ENCODE assay signal across 25 cellular contexts in genomic region chr3:72408983-72409779, GRCh38. TPM values are rescaled to one million over a fixed set of nuclear protein-coding genes. Genes with fewer than 3 reads are reported as not detected.
DNase-seq lines count a peak whose midpoint lies in the region; ATAC-seq and TF ChIP-seq lines count a peak whose summit lies in the region.
"Had no signal": no experiment of that assay in that cellular context is flagged by ENCODE, and none has a peak within 500 bp of the region (broad histone marks: within the 10 kb centered on the region; RNA-seq: fewer than 3 reads in every experiment).

No MANE protein-coding gene starts in this region.

- no peaks in the 10 kb centered on the region for H3K9me3 ChIP-seq in T-helper 17 cell (ENCODE audit: control insufficient read depth, low read length, poor library complexity, severe bottlenecking)
- no peaks in the 10 kb centered on the region for H3K9me3 ChIP-seq in spleen
- H3K9me3 ChIP-seq: heart left ventricle, testis, uterus had no signal

- TF ChIP-seq CTCF in spleen (IDR thresholded peaks at IDR 0.05 in 8 of 11, conservative IDR thresholded peaks at IDR 0.05 in 3 of 11) = no peak

- H3K36me3 Mint-ChIP-seq in activated T-cell treated with anti-CD3 and anti-CD28 coated beads, Interleukin-2, amount 50 U/mL, for 4 hours (ENCODE audit: insufficient read depth) = peaks cover 8% of the 10 kb centered on the region
- no peaks in the 10 kb centered on the region for H3K36me3 Mint-ChIP-seq in T-helper 17 cell (ENCODE audit: low read depth)
- peaks cover 10% of the 10 kb centered on the region for H3K36me3 Mint-ChIP-seq in dendritic cell treated with granulocyte-macrophage colony-stimulating factor and Interleukin-4, amounts not matched to agents 40 ng/mL and 50 ng/mL, for 4 days (ENCODE audit: low read depth)
- peaks cover 3% of the 10 kb centered on the region for H3K36me3 Mint-ChIP-seq in stimulated activated naive CD8-positive, alpha-beta T cell treated with anti-CD3 and anti-CD28 coated beads, Interleukin-15, Interleukin-2, amounts not matched to agents 100 ng/mL and 50 ng/mL, for 24 hours (ENCODE audit: low read depth)

- no peak overlapping the region for H3K4me3 Mint-ChIP-seq in activated T-cell treated with anti-CD3 and anti-CD28 coated beads, Interleukin-2, amount 50 U/mL, for 4 hours
- H3K4me3 Mint-ChIP-seq in T-helper 17 cell = no peak overlapping the region
- H3K4me3 Mint-ChIP-seq in dendritic cell treated with granulocyte-macrophage colony-stimulating factor and Interleukin-4, amounts not matched to agents 40 ng/mL and 50 ng/mL, for 4 days = no peak overlapping the region
- H3K4me3 Mint-ChIP-seq in stimulated activated naive CD8-positive, alpha-beta T cell treated with anti-CD3 and anti-CD28 coated beads, Interleukin-15, Interleukin-2, amounts not matched to agents 100 ng/mL and 50 ng/mL, for 24 hours = no peak overlapping the region
- H3K4me3 Mint-ChIP-seq: H9; T-helper 1 cell treated with Interleukin-12 subunit alpha and Interleukin-12 subunit beta and Interleukin-4 antibody, amounts not matched to agents 30 μg/mL and 1 μg/mL, for 36 hours had no signal

- TF ChIP-seq POLR2A in spleen (IDR thresholded peaks at IDR 0.05) = no peak

- H3K27me3 Mint-ChIP-seq in activated T-cell treated with anti-CD3 and anti-CD28 coated beads, Interleukin-2, amount 50 U/mL, for 4 hours (ENCODE audit: low read depth) = no peaks in the 10 kb centered on the region
- no peaks in the 10 kb centered on the region for H3K27me3 Mint-ChIP-seq in T-helper 17 cell
- H3K27me3 Mint-ChIP-seq in dendritic cell treated with granulocyte-macrophage colony-stimulating factor and Interleukin-4, amounts not matched to agents 40 ng/mL and 50 ng/mL, for 4 days = no peaks in the 10 kb centered on the region
- H3K27me3 Mint-ChIP-seq in stimulated activated naive CD8-positive, alpha-beta T cell treated with anti-CD3 and anti-CD28 coated beads, Interleukin-15, Interleukin-2, amounts not matched to agents 100 ng/mL and 50 ng/mL, for 24 hours = no peaks in the 10 kb centered on the region

- 73 to 85% (median 79%) methylated on average over 5 of the region's 5 CpGs for WGBS in spleen, 5 donors

- no peaks in the 10 kb centered on the region for H3K27me3 ChIP-seq in spleen (replicated peaks in 1 of 7)
- H3K27me3 ChIP-seq: heart left ventricle, testis, uterus had no signal

- peaks cover 86% of the 10 kb centered on the region for H3K4me1 Mint-ChIP-seq in activated T-cell treated with anti-CD3 and anti-CD28 coated beads, Interleukin-2, amount 50 U/mL, for 4 hours (ENCODE audit: low read depth)
- peaks cover 62% of the 10 kb centered on the region for H3K4me1 Mint-ChIP-seq in T-helper 17 cell
- H3K4me1 Mint-ChIP-seq in dendritic cell treated with granulocyte-macrophage colony-stimulating factor and Interleukin-4, amounts not matched to agents 40 ng/mL and 50 ng/mL, for 4 days (ENCODE audit: low read depth) = peaks cover 83% of the 10 kb centered on the region
- H3K4me1 Mint-ChIP-seq in stimulated activated naive CD8-positive, alpha-beta T cell treated with anti-CD3 and anti-CD28 coated beads, Interleukin-15, Interleukin-2, amounts not matched to agents 100 ng/mL and 50 ng/mL, for 24 hours (ENCODE audit: low read depth) = peaks cover 99% of the 10 kb centered on the region

- no peaks in the 10 kb centered on the region for H3K36me3 ChIP-seq in spleen
- H3K36me3 ChIP-seq: heart left ventricle, uterus had no signal

- peak; percentile 76 to 78 for ATAC-seq in activated T-cell treated with anti-CD3 and anti-CD28 coated beads, Interleukin-2, amount 50 U/mL, for 4 hours
- no peak for ATAC-seq in T-helper 17 cell
- ATAC-seq in GM18870 (IDR thresholded peaks at IDR 0.05; ENCODE audit: unreplicated experiment) = no peak
- ATAC-seq in GM21576 (IDR thresholded peaks at IDR 0.05; ENCODE audit: unreplicated experiment) = no peak
- ATAC-seq: heart left ventricle had no signal

- H3K4me3 ChIP-seq in spleen = no peak overlapping the region
- H3K4me3 ChIP-seq: heart left ventricle, testis, uterus had no signal

- intact Hi-C loops in dendritic cell treated with granulocyte-macrophage colony-stimulating factor and Interleukin-4, amounts not matched to agents 40 ng/mL and 50 ng/mL, for 4 days (cut with micrococcal nuclease) = no loop called here
- intact Hi-C loops in spleen (cut with DNase I; ENCODE audit: low total_unique reads) = no loop called here

- no peak for DNase-seq in activated T-cell treated with anti-CD3 and anti-CD28 coated beads, Interleukin-2, amount 50 U/mL, for 4 hours
- DNase-seq in activated T-cell treated with anti-CD3 and anti-CD28 coated beads, Interleukin-2, amount 50 U/mL, for 1 hour = no peak
- no peak for DNase-seq in T-helper 17 cell
- DNase-seq in spleen = no peak
- DNase-seq: ACHN; activated CD4-positive, alpha-beta T cell treated with anti-CD3 and anti-CD28 coated beads, Interleukin-2, amount 50 U/mL, for 48 hours; DMS79; GF-D8; H9; heart left ventricle; mammary epithelial cell; NCI-H1092 treated with DMSO at 0.1 percent for 48 hours; NCI-H1930; NCI-H748 treated with DMSO at 0.1 percent for 48 hours; nucleus accumbens; RPMI8226; stimulated activated CD4-positive, alpha-beta T cell treated with anti-CD3 and anti-CD28 coated beads, Interleukin-2, amount 100 ng/mL, for 24 hours; testis; uterus had no signal

- peak overlapping the region; percentile 54 for H3K27ac Mint-ChIP-seq in T-helper 17 cell
- peak overlapping the region; percentile 23 for H3K27ac Mint-ChIP-seq in dendritic cell treated with granulocyte-macrophage colony-stimulating factor and Interleukin-4, amounts not matched to agents 40 ng/mL and 50 ng/mL, for 4 days
- peak overlapping the region; percentile 36 for H3K27ac Mint-ChIP-seq in stimulated activated naive CD8-positive, alpha-beta T cell treated with anti-CD3 and anti-CD28 coated beads, Interleukin-15, Interleukin-2, amounts not matched to agents 100 ng/mL and 50 ng/mL, for 24 hours
- H3K27ac Mint-ChIP-seq: T-helper 1 cell treated with Interleukin-12 subunit alpha and Interleukin-12 subunit beta and Interleukin-4 antibody, amounts not matched to agents 30 μg/mL and 1 μg/mL, for 36 hours had no signal

- H3K4me1 ChIP-seq in spleen = peaks cover 12 to 100% (median 86%) of the 10 kb centered on the region in 6 donors

- no peaks in the 10 kb centered on the region for H3K9me3 Mint-ChIP-seq in activated T-cell treated with anti-CD3 and anti-CD28 coated beads, Interleukin-2, amount 50 U/mL, for 4 hours
- no peaks in the 10 kb centered on the region for H3K9me3 Mint-ChIP-seq in dendritic cell treated with granulocyte-macrophage colony-stimulating factor and Interleukin-4, amounts not matched to agents 40 ng/mL and 50 ng/mL, for 4 days
- no peaks in the 10 kb centered on the region for H3K9me3 Mint-ChIP-seq in stimulated activated naive CD8-positive, alpha-beta T cell treated with anti-CD3 and anti-CD28 coated beads, Interleukin-15, Interleukin-2, amounts not matched to agents 100 ng/mL and 50 ng/mL, for 24 hours
- H3K9me3 Mint-ChIP-seq: H9; T-helper 1 cell treated with Interleukin-12 subunit alpha and Interleukin-12 subunit beta and Interleukin-4 antibody, amounts not matched to agents 30 μg/mL and 1 μg/mL, for 36 hours had no signal

- no peak overlapping the region for H3K27ac ChIP-seq in spleen
- H3K27ac ChIP-seq: epithelial cell of prostate, heart left ventricle, testis, uterus had no signal

RNA-seq across cellular contexts. Expression of gene RYBP, which starts 37.2 kb away (rescaled TPM):
- total RNA-seq in activated T-cell treated with anti-CD3 and anti-CD28 coated beads, Interleukin-2, amount 50 U/mL, for 4 hours = 10 to 100 TPM; 23.5 to 25.9 (median 25.8) TPM
- total RNA-seq in T-helper 17 cell (10 to 100 TPM in 1 of 2 donors, 1 to 10 TPM in 1; 8.9 to 14.5 TPM), spleen (10 to 100 TPM; 18.0 to 25.2 (median 20.3) TPM)
- 1 to 10 TPM; 5.3 to 10.0 (median 6.2) TPM for polyA plus RNA-seq in spleen

Comparison
In these comparisons a context has a peak if more than half of its experiments do, and no peak if none do; other contexts are left out.
1. ATAC-seq: peak in activated T-cell treated with anti-CD3 and anti-CD28 coated beads, Interleukin-2, amount 50 U/mL, for 4 hours (2 of 2); none in T-helper 17 cell (single experiment), GM18870 (single experiment) and GM21576 (single experiment).
2. Peak in every context shown above with its lines, with median percentiles within 50 percentile points of each other: H3K27ac Mint-ChIP-seq.